8 cellular contexts compared by ENCODE assay signal in the genomic region with DNA sequence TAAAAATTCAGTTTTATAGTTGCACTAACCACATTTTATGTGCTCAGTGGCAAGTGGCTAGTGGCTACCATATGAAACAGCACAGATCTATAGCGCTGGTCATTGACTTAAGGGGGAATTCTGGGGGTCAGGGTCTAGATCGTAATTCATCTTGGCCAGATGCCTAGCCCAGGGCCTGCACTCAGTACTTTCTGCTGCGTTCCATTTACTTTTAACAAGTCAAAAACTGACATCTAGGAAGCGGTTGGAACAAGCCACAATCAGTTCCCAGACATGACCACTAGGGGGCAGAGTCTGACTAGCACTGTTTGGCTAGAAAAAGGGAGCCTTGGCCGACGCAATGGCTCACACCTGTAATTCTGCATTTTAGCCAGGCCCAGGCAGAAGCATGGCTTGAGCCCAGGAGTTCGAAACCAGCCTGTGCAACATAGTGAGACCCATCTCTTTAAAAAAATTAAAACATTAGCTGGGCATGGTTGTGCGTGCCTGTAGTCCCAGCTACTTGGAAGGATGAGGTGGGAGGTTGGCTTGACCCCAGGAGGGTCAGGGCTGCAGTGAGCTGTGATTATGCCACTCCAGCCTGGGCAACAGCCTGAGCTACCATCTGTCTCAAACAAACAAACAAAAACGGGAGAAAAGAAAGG. TPM values are rescaled to one million over a fixed set of nuclear protein-coding genes. Genes with fewer than 3 reads are reported as not detected.
DNase-seq lines count a peak whose midpoint lies in the region; ATAC-seq and TF ChIP-seq lines count a peak whose summit lies in the region.

No MANE protein-coding gene starts in this region.

- H3K27ac Mint-ChIP-seq in CD8-positive, alpha-beta memory T cell = peak overlapping the region in 6 of 8 donors; percentile 1 to 70 (median 28)
- no peak overlapping the region for H3K27ac Mint-ChIP-seq in neural progenitor cell

- H3K4me1 Mint-ChIP-seq in CD8-positive, alpha-beta memory T cell = peaks cover 3 to 8% (median 7%) of the 10 kb centered on the region in 3 donors
- H3K4me1 Mint-ChIP-seq in neural progenitor cell = peaks cover 3% of the 10 kb centered on the region

- ATAC-seq in GM21576 (IDR thresholded peaks at IDR 0.05; ENCODE audit: unreplicated experiment) = peak; percentile 85

- H4K20me1 ChIP-seq in neural progenitor cell (ENCODE audit: low read depth) = no peaks in the 10 kb centered on the region

- H3K4me3 ChIP-seq in CD8-positive, alpha-beta memory T cell (ENCODE audit: low read length) = no peak overlapping the region
- H3K4me3 ChIP-seq in LNCaP clone FGC (ENCODE audit: low read depth, low read length) (no peak overlapping the region), Peyer's patch (no peak overlapping the region), neural progenitor cell (no peak overlapping the region)

- no peak for TF ChIP-seq POLR2A in Peyer's patch (IDR thresholded peaks at IDR 0.05)

- no peak overlapping the region for H3K9ac ChIP-seq in neural progenitor cell

- H3K9me3 Mint-ChIP-seq in CD8-positive, alpha-beta memory T cell = no peaks in the 10 kb centered on the region
- H3K9me3 Mint-ChIP-seq in neural progenitor cell = no peaks in the 10 kb centered on the region

- no peaks in the 10 kb centered on the region for H3K27me3 Mint-ChIP-seq in CD8-positive, alpha-beta memory T cell
- peaks cover 11% of the 10 kb centered on the region for H3K27me3 Mint-ChIP-seq in neural progenitor cell (ENCODE audit: insufficient read depth, low read depth)

- peak; percentile 77 to 91 (median 80) for DNase-seq in CD8-positive, alpha-beta memory T cell
- DNase-seq in LNCaP clone FGC (ENCODE audit: low read depth) (no peak), Peyer's patch (peak; percentile 78 to 96 (median 88)), fibroblast of peridontal ligament (ENCODE audit: extremely low read depth) (peak; percentile 85), neural progenitor cell (ENCODE audit: low spot score) (peak; percentile 91), substantia nigra (lab: John Stamatoyannopoulos, UW) (peak in 44 of 49 donors; percentile 18 to 86 (median 70))
- DNase-seq in activated T-cell treated with anti-CD3 and anti-CD28 coated beads, Interleukin-2, amount 50 U/mL, for 1 hour = peak; percentile 83

- H3K4me2 ChIP-seq in neural progenitor cell = no peak overlapping the region

- H3F3A ChIP-seq in neural progenitor cell (ENCODE audit: low read depth) = no peaks in the 10 kb centered on the region

- H3K9me3 ChIP-seq in CD8-positive, alpha-beta memory T cell (ENCODE audit: low read length) = no peaks in the 10 kb centered on the region
- no peaks in the 10 kb centered on the region for H3K9me3 ChIP-seq in Peyer's patch
- H3K9me3 ChIP-seq in neural progenitor cell (ENCODE audit: low read depth) = no peaks in the 10 kb centered on the region

- no peaks in the 10 kb centered on the region for H3K27me3 ChIP-seq in CD8-positive, alpha-beta memory T cell (ENCODE audit: insufficient read depth, low read length, poor library complexity, severe bottlenecking)
- no peaks in the 10 kb centered on the region for H3K27me3 ChIP-seq in Peyer's patch
- no peaks in the 10 kb centered on the region for H3K27me3 ChIP-seq in neural progenitor cell

- no peaks in the 10 kb centered on the region for H3K36me3 Mint-ChIP-seq in CD8-positive, alpha-beta memory T cell
- H3K36me3 Mint-ChIP-seq in neural progenitor cell = no peaks in the 10 kb centered on the region

- CTCF ChIA-PET in CD8-positive, alpha-beta memory T cell (lab: Charles Lee) = interaction anchor here (0.8 to 5.4 kb wide), 20 partner anchors 8 to 347 kb away, joined by 3 to 50 read pairs (median 4); a partner anchor contains a TSS

- POLR2A ChIA-PET in CD8-positive, alpha-beta memory T cell (lab: Charles Lee) = interaction anchor here (1.1 kb wide), 1 partner anchor 98 kb away, joined by 3 read pairs; a partner anchor contains a TSS

- no peak overlapping the region for H3K27ac ChIP-seq in CD8-positive, alpha-beta memory T cell (ENCODE audit: low read depth, low read length)
- H3K27ac ChIP-seq in Peyer's patch (no peak overlapping the region), neural progenitor cell (no peak overlapping the region), substantia nigra (ENCODE audit: low read depth, low read length, poor library complexity, severe bottlenecking) (no peak overlapping the region)

- TF ChIP-seq CTCF in LNCaP clone FGC (IDR thresholded peaks at IDR 0.05; ENCODE audit: control insufficient read depth, extremely low read depth, insufficient read depth) (peak; percentile 87), Peyer's patch (IDR thresholded peaks at IDR 0.05) (peak; percentile 98 to 99 (median 98)), neural progenitor cell (IDR thresholded peaks at IDR 0.05) (peak; percentile 98)

- H2AFZ ChIP-seq in neural progenitor cell (replicated peaks) = no peak overlapping the region

- H3K4me3 Mint-ChIP-seq in CD8-positive, alpha-beta memory T cell = peak overlapping the region in 1 of 7 donors; percentile 11
- H3K4me3 Mint-ChIP-seq in neural progenitor cell = no peak overlapping the region

- H3K79me2 ChIP-seq in neural progenitor cell (ENCODE audit: low read depth) = no peaks in the 10 kb centered on the region

- no peaks in the 10 kb centered on the region for H3K36me3 ChIP-seq in CD8-positive, alpha-beta memory T cell (ENCODE audit: insufficient read depth, low read length)
- H3K36me3 ChIP-seq in Peyer's patch (no peaks in the 10 kb centered on the region), neural progenitor cell (no peaks in the 10 kb centered on the region)

- peaks cover 6% of the 10 kb centered on the region for H3K4me1 ChIP-seq in CD8-positive, alpha-beta memory T cell (ENCODE audit: insufficient read depth, low read length)
- H3K4me1 ChIP-seq in Peyer's patch (no peaks in the 10 kb centered on the region), neural progenitor cell (no peaks in the 10 kb centered on the region)

RNA-seq across cellular contexts. Expression of a gene that starts 9.0 kb away (rescaled TPM):
- 10 to 100 TPM; 82.3 to 92.3 TPM for total RNA-seq in CD8-positive, alpha-beta memory T cell
- 149 TPM for polyA plus RNA-seq in CD8-positive, alpha-beta memory T cell
- total RNA-seq in Peyer's patch = 100 to 1,000 TPM in 3 of 4 donors, 10 to 100 TPM in 1; 97.4 to 431 (median 280) TPM
- total RNA-seq in neural progenitor cell (ENCODE audit: low replicate concordance) = 11.1 and 14.1 TPM in 2 replicates

RNA-seq across cellular contexts. Expression of a gene that starts 31.0 kb away (rescaled TPM):
- total RNA-seq in CD8-positive, alpha-beta memory T cell = 10 to 100 TPM; 26.8 to 31.6 TPM
- polyA plus RNA-seq in CD8-positive, alpha-beta memory T cell = 111 TPM
- total RNA-seq in Peyer's patch = 100 to 1,000 TPM in 1 of 4 donors, 10 to 100 TPM in 3; 63.9 to 690 (median 70.4) TPM
- 13.5 and 31.1 TPM in 2 replicates for total RNA-seq in neural progenitor cell (ENCODE audit: low replicate concordance)

RNA-seq across cellular contexts. Expression of a gene that starts 31.4 kb away (rescaled TPM):
- total RNA-seq in CD8-positive, alpha-beta memory T cell = 10 to 100 TPM; 94.8 to 95.2 TPM
- 86.1 TPM for polyA plus RNA-seq in CD8-positive, alpha-beta memory T cell
- 100 to 1,000 TPM in 3 of 4 donors, 10 to 100 TPM in 1; 91.8 to 151 (median 115) TPM for total RNA-seq in Peyer's patch
- 90.4 and 151 TPM in 2 replicates for total RNA-seq in neural progenitor cell (ENCODE audit: low replicate concordance)

RNA-seq across cellular contexts. Expression of a gene that starts 40.5 kb away (rescaled TPM):
- under 1 TPM; 0.51 to 0.72 TPM for total RNA-seq in CD8-positive, alpha-beta memory T cell
- not detected for polyA plus RNA-seq in CD8-positive, alpha-beta memory T cell
- total RNA-seq in Peyer's patch (1 to 10 TPM; 3.3 to 7.0 (median 3.9) TPM), neural progenitor cell (ENCODE audit: low replicate concordance) (0.09 TPM in 1 of 2 replicates, not detected in the other)

RNA-seq across cellular contexts. Expression of a gene that starts 55.4 kb away (rescaled TPM):
- total RNA-seq in CD8-positive, alpha-beta memory T cell = not detected
- not detected for polyA plus RNA-seq in CD8-positive, alpha-beta memory T cell
- total RNA-seq in Peyer's patch (not detected), neural progenitor cell (ENCODE audit: low replicate concordance) (3.1 and 6.2 TPM in 2 replicates)
